In genomic region chr12:49269191-49269590, GRCh38 we compare ENCODE assay signal across 11 cellular contexts. TPM values are rescaled to one million over a fixed set of nuclear protein-coding genes. Genes with fewer than 3 reads are reported as not detected.
DNase-seq lines count a peak whose midpoint lies in the region; ATAC-seq and TF ChIP-seq lines count a peak whose summit lies in the region.
"Not testable (repeated sequence)": the region's sequence is repeated elsewhere in the genome, so short reads cannot be mapped to it uniquely, and the experiment has no call there.
"Had no signal": no experiment of that assay in that cellular context is flagged by ENCODE, and none has a peak within 500 bp of the region (broad histone marks: within the 10 kb centered on the region; RNA-seq: fewer than 3 reads in every experiment).

No MANE protein-coding gene starts in this region.

- POLR2A ChIA-PET in PC-3 (lab: Charles Lee; ENCODE audit: unreplicated experiment), result interaction anchor here (0.5 to 0.6 kb wide), 2 partner anchors 98 to 420 kb away, joined by 4 to 5 read pairs; no protein-coding TSS in a partner anchor
- POLR2A ChIA-PET in activated CD4-positive, alpha-beta memory T cell treated with anti-CD3 and anti-CD28 coated beads, Interleukin-2, amount 10 ng/mL, durations not matched to agents 7 days and 5 days (lab: Charles Lee), result interaction anchor here (0.8 to 1.0 kb wide), 2 partner anchors 69 to 138 kb away, joined by 3 to 4 read pairs; partner anchors contain the start of gene TUBA1B

- peaks cover 45% of the 10 kb centered on the region for H3K4me1 Mint-ChIP-seq in activated CD4-positive, alpha-beta memory T cell treated with anti-CD3 and anti-CD28 coated beads, Interleukin-2, amount 10 ng/mL, durations not matched to agents 7 days and 5 days
- H3K4me1 Mint-ChIP-seq in brain, result peaks cover 28% of the 10 kb centered on the region

- H3K9ac ChIP-seq in PC-3 (ENCODE audit: low read length), result not testable (repeated sequence)

- not testable (repeated sequence) for ATAC-seq in PC-3
- peak; percentile 41 for ATAC-seq in esophagus mucosa

- H3K79me2 ChIP-seq in PC-3 (ENCODE audit: low read length), result peaks cover 72% of the 10 kb centered on the region

- H3K4me3 ChIP-seq in PC-3 (ENCODE audit: low read length) (peak overlapping the region; percentile 99), skeletal muscle cell (ENCODE audit: low read depth, low read length) (peak overlapping the region; percentile 26)

- TF ChIP-seq CTCF in PC-3 (conservative IDR thresholded peaks at IDR 0.05; ENCODE audit: low read depth, low read length); brain (conservative IDR thresholded peaks at IDR 0.05): not testable (repeated sequence)

- peaks cover 12% of the 10 kb centered on the region for H3K4me1 ChIP-seq in PC-3 (ENCODE audit: insufficient read depth, low read length)

- H3K4me2 ChIP-seq in PC-3 (ENCODE audit: low read length), result peak overlapping the region; percentile 96

- not testable (repeated sequence) for H3K9me3 Mint-ChIP-seq in activated CD4-positive, alpha-beta memory T cell treated with anti-CD3 and anti-CD28 coated beads, Interleukin-2, amount 10 ng/mL, durations not matched to agents 7 days and 5 days; brain

- H3K27me3 ChIP-seq in PC-3 (ENCODE audit: low read length), result not testable (repeated sequence)

- in situ Hi-C loops in Caki2 (cut with HindIII; ENCODE audit: low pct_unique_long_range_greater_than_20kb, low sequenced_read_pairs), result not testable (repeated sequence)

- CTCF ChIA-PET in PC-3 (lab: Charles Lee), result interaction anchor here (1.1 kb wide), 1 partner anchor 34 kb away, joined by 3 read pairs; no protein-coding TSS in a partner anchor
- CTCF ChIA-PET in activated CD4-positive, alpha-beta memory T cell treated with anti-CD3 and anti-CD28 coated beads, Interleukin-2, amount 10 ng/mL, durations not matched to agents 7 days and 5 days (lab: Charles Lee), result interaction anchor here (1.0 to 1.8 kb wide), 4 partner anchors 20 to 77 kb away, joined by 3 to 4 read pairs (median 3); partner anchors contain the start of genes DNAJC22 and PRPH

- DNase-seq in Caki2 (ENCODE audit: low read depth), result peak; percentile 75
- not testable (repeated sequence) for DNase-seq in PC-3; activated CD4-positive, alpha-beta memory T cell treated with anti-CD3 and anti-CD28 coated beads, Interleukin-2, amount 10 ng/mL, durations not matched to agents 7 days and 5 days; skeletal muscle cell (ENCODE audit: low read depth)
- peak; percentile 91 for DNase-seq in kidney tubule cell (ENCODE audit: low spot score)

- not testable (repeated sequence) for H3K27me3 Mint-ChIP-seq in activated CD4-positive, alpha-beta memory T cell treated with anti-CD3 and anti-CD28 coated beads, Interleukin-2, amount 10 ng/mL, durations not matched to agents 7 days and 5 days
- peaks cover 22% of the 10 kb centered on the region for H3K27me3 Mint-ChIP-seq in brain

- peaks cover 75% of the 10 kb centered on the region for H3K36me3 Mint-ChIP-seq in activated CD4-positive, alpha-beta memory T cell treated with anti-CD3 and anti-CD28 coated beads, Interleukin-2, amount 10 ng/mL, durations not matched to agents 7 days and 5 days (ENCODE audit: low read depth)
- peaks cover 32% of the 10 kb centered on the region for H3K36me3 Mint-ChIP-seq in brain

- H3K36me3 ChIP-seq in PC-3 (ENCODE audit: low read depth, low read length), result peaks cover 65% of the 10 kb centered on the region

- peak overlapping the region; percentile 99 for H3K27ac ChIP-seq in PC-3 (ENCODE audit: low read length)

- peak overlapping the region; percentile 65 for H3K27ac Mint-ChIP-seq in activated CD4-positive, alpha-beta memory T cell treated with anti-CD3 and anti-CD28 coated beads, Interleukin-2, amount 10 ng/mL, durations not matched to agents 7 days and 5 days
- H3K27ac Mint-ChIP-seq in brain, result peak overlapping the region in 4 of 5 experiments; percentile 31 to 97 (median 92)

- H4K20me1 ChIP-seq in PC-3 (ENCODE audit: low read length), result peaks cover 79% of the 10 kb centered on the region

- not testable (repeated sequence) for H2AFZ ChIP-seq in PC-3 (ENCODE audit: low read length)

- H3K4me3 Mint-ChIP-seq in activated CD4-positive, alpha-beta memory T cell treated with anti-CD3 and anti-CD28 coated beads, Interleukin-2, amount 10 ng/mL, durations not matched to agents 7 days and 5 days, result not testable (repeated sequence)
- peak overlapping the region in 1 of 5 experiments; percentile 33 for H3K4me3 Mint-ChIP-seq in brain

- not testable (repeated sequence) for H3K9me3 ChIP-seq in PC-3 (ENCODE audit: low read length)

- BruUV-seq in PC-3 (replicated peaks; lab: Mats Ljungman, UMichigan), result not testable (repeated sequence)

- H3K9me2 ChIP-seq in PC-3 (replicated peaks; ENCODE audit: low read length), result not testable (repeated sequence)

- intact Hi-C loops in PC-3 (cut with micrococcal nuclease), result not testable (repeated sequence)

- peaks cover 45% of the 10 kb centered on the region for H3F3A ChIP-seq in PC-3 (ENCODE audit: low read length, unreplicated experiment)

RNA-seq across cellular contexts. Expression of gene TUBA1C, which starts 4.3 kb away (rescaled TPM):
- total RNA-seq in Caki2 (2014; rRNA removed; shearing (Covaris generic); ENCODE audit: low replicate concordance), result 755 and 799 TPM in 2 replicates
- total RNA-seq in PC-3 (2014; rRNA removed), result 1,285 and 1,376 TPM in 2 replicates
- 100 to 1,000 TPM; 250 to 262 TPM for total RNA-seq in activated CD4-positive, alpha-beta memory T cell treated with anti-CD3 and anti-CD28 coated beads, Interleukin-2, amount 10 ng/mL, durations not matched to agents 7 days and 5 days
- polyA plus RNA-seq in brain (ENCODE audit: insufficient read depth, low read depth, low replicate concordance), result 189 TPM
- total RNA-seq in esophagus mucosa, result 755 TPM

RNA-seq across cellular contexts. Expression of gene PRPH, which starts 25.8 kb away (rescaled TPM):
- total RNA-seq in Caki2 (2014; rRNA removed; shearing (Covaris generic); ENCODE audit: low replicate concordance), result 7.8 TPM in 1 of 2 replicates, not detected in the other
- total RNA-seq in PC-3 (2014; rRNA removed), result 0.15 TPM in 1 of 2 replicates, not detected in the other
- under 1 TPM in 1 of 2 experiments, not detected in 1; 0.38 TPM for total RNA-seq in activated CD4-positive, alpha-beta memory T cell treated with anti-CD3 and anti-CD28 coated beads, Interleukin-2, amount 10 ng/mL, durations not matched to agents 7 days and 5 days
- 166 TPM for polyA plus RNA-seq in brain (ENCODE audit: insufficient read depth, low read depth, low replicate concordance)
- total RNA-seq in esophagus mucosa, result 0.64 TPM
- total RNA-seq: activated CD8-positive, alpha-beta T cell treated with anti-CD3 and anti-CD28 coated beads for 36 hours; T-helper 2 cell treated with Interferon-gamma antibody and Interleukin-4, amounts not matched to agents 100 ng/mL and 5 ng/mL, for 36 hours had no signal
- polyA plus RNA-seq: neural cell had no signal

RNA-seq across cellular contexts. Expression of gene TROAP, which starts 53.9 kb away (rescaled TPM):
- total RNA-seq in Caki2 (2014; rRNA removed; shearing (Covaris generic); ENCODE audit: low replicate concordance), result 12.0 and 41.5 TPM in 2 replicates
- 99.2 and 103 TPM in 2 replicates for total RNA-seq in PC-3 (2014; rRNA removed)
- total RNA-seq in activated CD4-positive, alpha-beta memory T cell treated with anti-CD3 and anti-CD28 coated beads, Interleukin-2, amount 10 ng/mL, durations not matched to agents 7 days and 5 days, result 10 to 100 TPM; 75.1 to 79.5 TPM
- 49.2 TPM for polyA plus RNA-seq in brain (ENCODE audit: insufficient read depth, low read depth, low replicate concordance)
- total RNA-seq in esophagus mucosa, result 23.6 TPM
- total RNA-seq: body of pancreas had no signal
